9 cellular contexts compared by ENCODE assay signal in the genomic region with DNA sequence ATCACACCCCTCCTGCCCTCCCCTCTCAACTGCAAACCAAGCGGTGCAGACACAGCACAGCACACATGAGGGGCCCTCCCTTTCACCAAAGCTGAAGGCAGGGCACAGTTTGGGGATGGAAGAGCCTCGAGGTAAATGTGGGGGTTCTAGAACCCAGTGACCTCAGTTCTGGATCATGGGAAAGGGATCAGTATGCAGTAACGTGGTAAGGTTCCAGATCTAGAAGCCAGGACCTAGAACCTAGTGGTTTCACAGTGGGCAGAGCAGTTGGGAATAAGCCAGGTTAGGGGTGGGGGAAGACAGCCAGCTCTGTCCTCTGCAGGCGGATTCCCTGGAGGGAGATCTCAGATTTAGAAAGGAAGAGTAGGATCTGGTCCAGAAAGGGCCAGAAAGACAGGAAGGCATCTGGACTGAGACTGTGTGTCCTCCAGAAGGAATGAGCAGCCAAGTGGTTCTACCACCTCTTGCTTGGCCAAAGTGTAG. TPM values are rescaled to one million over a fixed set of nuclear protein-coding genes. Genes with fewer than 3 reads are reported as not detected.
A peak's percentile ranks its signal among the peaks of the same experiment; 100 is the strongest.
DNase-seq lines count a peak whose midpoint lies in the region; ATAC-seq, FAIRE-seq and TF ChIP-seq lines count a peak whose summit lies in the region.
"Had no signal": no experiment of that assay in that cellular context is flagged by ENCODE, and none has a peak within 500 bp of the region (broad histone marks: within the 10 kb centered on the region; RNA-seq: fewer than 3 reads in every experiment).

No MANE protein-coding gene starts in this region.

- CTCF ChIA-PET in CD8-positive, alpha-beta T cell (lab: Charles Lee) = interaction anchor here (0.6 to 3.9 kb wide), 5 partner anchors 9 to 180 kb away, joined by 4 to 28 read pairs (median 11); a partner anchor contains a TSS

- H3K27me3 ChIP-seq in esophagus squamous epithelium (no peaks in the 10 kb centered on the region), spleen (replicated peaks in 1 of 7) (no peaks in the 10 kb centered on the region), HAP-1 (ENCODE audit: low read depth) (no peaks in the 10 kb centered on the region)
- H3K27me3 ChIP-seq in CD8-positive, alpha-beta T cell (ENCODE audit: insufficient read depth, low read length) = no peaks in the 10 kb centered on the region

- no peaks in the 10 kb centered on the region for H3K9me3 ChIP-seq in SK-N-MC (ENCODE audit: low read depth, low read length)
- H3K9me3 ChIP-seq in esophagus squamous epithelium = no peaks in the 10 kb centered on the region
- no peaks in the 10 kb centered on the region for H3K9me3 ChIP-seq in spleen
- no peaks in the 10 kb centered on the region for H3K9me3 ChIP-seq in CD8-positive, alpha-beta T cell (ENCODE audit: low read length)
- H3K9me3 ChIP-seq in HAP-1 = no peaks in the 10 kb centered on the region

- no peak overlapping the region for H3K4me3 Mint-ChIP-seq in CD8-positive, alpha-beta T cell

- H3K9ac ChIP-seq in SK-N-MC (ENCODE audit: insufficient read length) = no peak overlapping the region

- TF ChIP-seq CTCF in GM12865 (IDR thresholded peaks at IDR 0.05; ENCODE audit: insufficient read depth, low read depth, low read length, missing control alignments) (no peak), esophagus squamous epithelium (IDR thresholded peaks at IDR 0.05) (no peak), spleen (IDR thresholded peaks at IDR 0.05 in 8 of 11, conservative IDR thresholded peaks at IDR 0.05 in 3 of 11) (no peak)
- TF ChIP-seq CTCF in CD8-positive, alpha-beta T cell (IDR thresholded peaks at IDR 0.05) = no peak

- WGBS in esophagus squamous epithelium, 2 donors = 50 to 66% methylated on average over 2 to 3 of the region's 4 CpGs
- WGBS in spleen, 5 donors = 64 to 82% (median 75%) methylated on average over 4 of the region's 4 CpGs

- peaks cover 55% of the 10 kb centered on the region for H3K36me3 Mint-ChIP-seq in CD8-positive, alpha-beta T cell

- H3K27ac Mint-ChIP-seq in CD8-positive, alpha-beta T cell = no peak overlapping the region

- H3K36me3 ChIP-seq in SK-N-MC (ENCODE audit: insufficient read depth, low read length) = peaks cover 17% of the 10 kb centered on the region
- peaks cover 22 to 73% (median 23%) of the 10 kb centered on the region in 3 donors for H3K36me3 ChIP-seq in esophagus squamous epithelium
- H3K36me3 ChIP-seq in spleen = peaks cover 3 to 71% (median 42%) of the 10 kb centered on the region in 6 donors
- H3K36me3 ChIP-seq in CD8-positive, alpha-beta T cell (ENCODE audit: insufficient read depth, low read length) = peaks cover 12% of the 10 kb centered on the region
- peaks cover 64% of the 10 kb centered on the region for H3K36me3 ChIP-seq in HAP-1 (replicated peaks)

- POLR2A ChIA-PET in CD8-positive, alpha-beta T cell (lab: Charles Lee) = interaction anchor here (0.6 to 1.6 kb wide), 5 partner anchors 14 to 96 kb away, joined by 3 to 6 read pairs (median 5); a partner anchor contains a TSS

- TF ChIP-seq POLR2A in esophagus squamous epithelium (IDR thresholded peaks at IDR 0.05) (peak in 1 of 4 donors; percentile 12), spleen (IDR thresholded peaks at IDR 0.05) (peak in 2 of 3 donors; percentile 1 to 24)

- FAIRE-seq in urothelium cell line (lab: Jason Lieb, UNC) = no peak
- FAIRE-seq: TTC549 had no signal

- peaks cover 41% of the 10 kb centered on the region for H3K4me1 Mint-ChIP-seq in CD8-positive, alpha-beta T cell (ENCODE audit: low read depth)

- H3K27me3 Mint-ChIP-seq in CD8-positive, alpha-beta T cell (ENCODE audit: low read depth) = no peaks in the 10 kb centered on the region

- DNase-seq in GM12865 (ENCODE audit: low read depth) (peak; percentile 34), SK-N-MC (ENCODE audit: low read depth, low spot score) (no peak), esophagus squamous epithelium (lab: John Stamatoyannopoulos, UW) (no peak), spleen (no peak), HAP-1 (ENCODE audit: low spot score in 2 of 2) (no peak), urothelium cell line (ENCODE audit: low spot score) (no peak)
- no peak for DNase-seq in CD8-positive, alpha-beta T cell
- DNase-seq: NCI-H524 treated with DMSO at 0.1 percent for 48 hours had no signal

- no peak overlapping the region for H3K4me3 ChIP-seq in GM12865 (ENCODE audit: low read depth, low read length)
- H3K4me3 ChIP-seq in SK-N-MC = no peak overlapping the region
- H3K4me3 ChIP-seq in esophagus squamous epithelium = no peak overlapping the region
- peak overlapping the region in 1 of 8 donors; percentile 99 for H3K4me3 ChIP-seq in spleen
- no peak overlapping the region for H3K4me3 ChIP-seq in CD8-positive, alpha-beta T cell (ENCODE audit: low read depth, low read length)
- no peak overlapping the region for H3K4me3 ChIP-seq in HAP-1

- H3K9me3 Mint-ChIP-seq in CD8-positive, alpha-beta T cell = no peaks in the 10 kb centered on the region

- peak overlapping the region; percentile 87 for H3K27ac ChIP-seq in SK-N-MC
- H3K27ac ChIP-seq in esophagus squamous epithelium = peak overlapping the region in 3 of 4 donors; percentile 94 to 95 (median 94)
- peak overlapping the region; percentile 13 to 98 (median 97) for H3K27ac ChIP-seq in spleen
- no peak overlapping the region for H3K27ac ChIP-seq in CD8-positive, alpha-beta T cell (ENCODE audit: low read depth, low read length)

- ATAC-seq in CD8-positive, alpha-beta T cell = no peak

- in situ Hi-C loops in HAP-1 (cut with MboI; ENCODE audit: low sequenced_read_pairs) = loop anchor here (10.0 kb wide), 1 partner anchor 323 kb away; a partner anchor contains a TSS

- intact Hi-C loops in esophagus squamous epithelium (cut with DNase I) = no loop called here
- intact Hi-C loops in spleen (cut with DNase I; ENCODE audit: low total_unique reads) = loop anchor here (10.0 kb wide), 1 partner anchor 93 kb away; a partner anchor contains a TSS
- intact Hi-C loops in CD8-positive, alpha-beta T cell (cut with DNase I, micrococcal nuclease) = loop anchor here (1.0 to 10.0 kb wide), 4 partner anchors 23 to 456 kb away; a partner anchor contains a TSS

- H3K4me1 ChIP-seq in esophagus squamous epithelium (peaks cover 30 to 61% (median 38%) of the 10 kb centered on the region in 3 donors), spleen (peaks cover 30 to 73% (median 58%) of the 10 kb centered on the region in 6 donors), HAP-1 (peaks cover 16% of the 10 kb centered on the region)
- H3K4me1 ChIP-seq in CD8-positive, alpha-beta T cell (ENCODE audit: insufficient read depth, low read length) = peaks cover 27% of the 10 kb centered on the region

RNA-seq across cellular contexts. Expression of a gene that starts 3.1 kb away (rescaled TPM):
- total RNA-seq in esophagus squamous epithelium (1,000 to 10,000 TPM in 3 of 4 donors, 100 to 1,000 TPM in 1; 556 to 2,127 (median 1,494) TPM), spleen (over 10,000 TPM in 2 of 7 donors, 1,000 to 10,000 TPM in 5; 4,960 to 10,995 (median 6,703) TPM)
- polyA plus RNA-seq in spleen = over 10,000 TPM in 1 of 3 donors, 1,000 to 10,000 TPM in 2; 5,646 to 14,078 (median 8,665) TPM
- 100 to 1,000 TPM; 665 to 668 TPM for total RNA-seq in CD8-positive, alpha-beta T cell

RNA-seq across cellular contexts. Expression of a gene that starts 13.5 kb away (rescaled TPM):
- 10 to 100 TPM; 38.9 to 42.8 (median 42.4) TPM for total RNA-seq in esophagus squamous epithelium
- total RNA-seq in spleen = 100 to 1,000 TPM in 6 of 7 donors, 10 to 100 TPM in 1; 65.9 to 158 (median 113) TPM
- polyA plus RNA-seq in spleen = 100 to 1,000 TPM; 131 to 219 (median 177) TPM
- total RNA-seq in CD8-positive, alpha-beta T cell = 10 to 100 TPM; 55.7 to 57.4 TPM

RNA-seq across cellular contexts. Expression of a gene that starts 24.9 kb away (rescaled TPM):
- total RNA-seq in esophagus squamous epithelium (10 to 100 TPM; 30.6 to 47.6 (median 39.5) TPM), spleen (10 to 100 TPM; 23.3 to 47.1 (median 32.1) TPM)
- 10 to 100 TPM; 11.9 to 20.0 (median 15.1) TPM for polyA plus RNA-seq in spleen
- 10 to 100 TPM in 1 of 2 experiments, 1 to 10 TPM in 1; 9.5 to 11.9 TPM for total RNA-seq in CD8-positive, alpha-beta T cell

RNA-seq across cellular contexts. Expression of a gene that starts 25.5 kb away (rescaled TPM):
- 100 to 1,000 TPM; 102 to 140 (median 119) TPM for total RNA-seq in esophagus squamous epithelium
- total RNA-seq in spleen = 10 to 100 TPM; 32.0 to 46.9 (median 38.4) TPM
- polyA plus RNA-seq in spleen = 10 to 100 TPM; 46.7 to 58.4 (median 53.5) TPM
- 10 to 100 TPM; 10.5 to 11.5 TPM for total RNA-seq in CD8-positive, alpha-beta T cell

RNA-seq across cellular contexts. Expression of a gene that starts 34.7 kb away (rescaled TPM):
- 1 to 10 TPM in 1 of 4 donors, under 1 TPM in 1, not detected in 2; 0.95 to 2.9 TPM for total RNA-seq in esophagus squamous epithelium
- 1 to 10 TPM in 4 of 7 donors, under 1 TPM in 2, not detected in 1; 0.51 to 4.5 (median 2.5) TPM for total RNA-seq in spleen
- polyA plus RNA-seq in spleen = 1 to 10 TPM; 1.2 to 2.6 (median 1.2) TPM
- 1 to 10 TPM in 1 of 2 experiments, under 1 TPM in 1; 0.68 to 1.0 TPM for total RNA-seq in CD8-positive, alpha-beta T cell
